ENCODE assay signal across 28 cellular contexts in the genomic region with DNA sequence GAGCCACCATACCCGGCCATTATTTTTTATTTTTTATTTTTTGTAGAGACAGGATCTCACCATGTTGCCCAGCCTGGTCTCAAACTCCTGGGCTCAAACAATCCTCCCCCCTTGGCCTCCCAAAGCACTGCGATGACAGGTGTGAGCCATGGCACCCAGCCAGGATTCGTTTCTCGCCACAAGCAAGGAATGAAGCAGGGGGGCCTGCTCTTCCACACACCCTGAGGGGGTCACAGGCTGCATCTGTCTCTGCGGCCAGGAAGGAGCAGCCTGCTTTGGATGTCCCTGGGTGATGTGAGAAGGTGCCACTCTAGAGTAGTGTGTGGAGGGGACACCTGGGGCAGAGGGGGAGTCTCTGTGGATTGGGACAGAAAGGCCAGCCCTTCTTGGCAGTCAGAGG. TPM values are rescaled to one million over a fixed set of nuclear protein-coding genes. Genes with fewer than 3 reads are reported as not detected.
DNase-seq lines count a peak whose midpoint lies in the region; ATAC-seq and TF ChIP-seq lines count a peak whose summit lies in the region.
"Had no signal": no experiment of that assay in that cellular context is flagged by ENCODE, and none has a peak within 500 bp of the region (broad histone marks: within the 10 kb centered on the region; RNA-seq: fewer than 3 reads in every experiment).

No MANE protein-coding gene starts in this region.

- H3K4me1 Mint-ChIP-seq in CD8-positive, alpha-beta T cell (ENCODE audit: low read depth) = peaks cover 23% of the 10 kb centered on the region
- H3K4me1 Mint-ChIP-seq in brain = peaks cover 16% of the 10 kb centered on the region
- H3K4me1 Mint-ChIP-seq: mesothelial cell of epicardium had no signal

- peak; percentile 66 for DNase-seq in DMS 273 (lab: John Stamatoyannopoulos, UW; ENCODE audit: unreplicated experiment)
- no peak for DNase-seq in DMS 273 treated with DMSO at 0.1 percent for 48 hours (lab: John Stamatoyannopoulos, UW)
- DNase-seq in CD8-positive, alpha-beta T cell = no peak
- DNase-seq in NCI-H345 (lab: John Stamatoyannopoulos, UW) = peak; percentile 48
- no peak for DNase-seq in activated T-cell treated with anti-CD3 and anti-CD28 coated beads, Interleukin-2, amount 50 U/mL, for 1 hour
- DNase-seq in caudate nucleus (lab: John Stamatoyannopoulos, UW) = no peak
- DNase-seq in A172 (ENCODE audit: low spot score) = no peak
- DNase-seq: activated CD4-positive, alpha-beta T cell treated with anti-CD3 and anti-CD28 coated beads, Interleukin-2, amount 10 ng/mL, durations not matched to agents 7 days and 5 days; activated naive CD4-positive, alpha-beta T cell treated with anti-CD3 and anti-CD28 coated beads, Interleukin-2, amount 10 ng/mL, durations not matched to agents 7 days and 5 days; brain microvascular endothelial cell; CD8-positive, alpha-beta memory T cell; effector CD4-positive, alpha-beta T cell; GDM1; natural killer cell; NCI-H1048; NCI-H1930; NCI-H526 treated with DMSO at 0.1 percent for 48 hours; ovary; retina; stimulated activated naive CD8-positive, alpha-beta T cell treated with anti-CD3 and anti-CD28 coated beads, Interleukin-15, amount 100 ng/mL, for 72 hours; T-helper 9 cell had no signal

- no peak for ATAC-seq in CD8-positive, alpha-beta T cell
- ATAC-seq: GM23338; HepG2; natural killer cell; stimulated activated naive CD8-positive, alpha-beta T cell treated with anti-CD3 and anti-CD28 coated beads, Interleukin-15, amount 100 ng/mL, for 72 hours had no signal

- POLR2A ChIA-PET in CD8-positive, alpha-beta T cell (lab: Charles Lee) = no interaction called here

- intact Hi-C loops in CD8-positive, alpha-beta T cell (cut with DNase I, micrococcal nuclease) = no loop called here

- H3K36me3 ChIP-seq in CD8-positive, alpha-beta T cell (ENCODE audit: insufficient read depth, low read length) = no peaks in the 10 kb centered on the region
- H3K36me3 ChIP-seq: ovary had no signal

- CTCF ChIA-PET in CD8-positive, alpha-beta T cell (lab: Charles Lee) = interaction anchor here (1.3 to 1.9 kb wide), 2 partner anchors 119 to 244 kb away, joined by 3 to 5 read pairs; no protein-coding TSS in a partner anchor

- H3K4me1 ChIP-seq in CD8-positive, alpha-beta T cell (ENCODE audit: insufficient read depth, low read length) = peaks cover 19% of the 10 kb centered on the region

- H3K9me3 ChIP-seq in CD8-positive, alpha-beta T cell (ENCODE audit: low read length) = no peaks in the 10 kb centered on the region
- H3K9me3 ChIP-seq: ovary had no signal

- H3K27me3 Mint-ChIP-seq in CD8-positive, alpha-beta T cell (ENCODE audit: low read depth) = no peaks in the 10 kb centered on the region
- peaks cover 5% of the 10 kb centered on the region for H3K27me3 Mint-ChIP-seq in brain
- H3K27me3 Mint-ChIP-seq: activated CD4-positive, alpha-beta T cell treated with anti-CD3 and anti-CD28 coated beads, Interleukin-2, amount 10 ng/mL, durations not matched to agents 7 days and 5 days; activated naive CD4-positive, alpha-beta T cell treated with anti-CD3 and anti-CD28 coated beads, Interleukin-2, amount 10 ng/mL, durations not matched to agents 7 days and 5 days; stimulated activated naive CD8-positive, alpha-beta T cell treated with anti-CD3 and anti-CD28 coated beads, Interleukin-15, amount 100 ng/mL, for 72 hours had no signal

- H3K27ac Mint-ChIP-seq in CD8-positive, alpha-beta T cell = no peak overlapping the region
- peak overlapping the region in 3 of 5 experiments; percentile 55 to 72 (median 69) for H3K27ac Mint-ChIP-seq in brain
- H3K27ac Mint-ChIP-seq: activated CD4-positive, alpha-beta T cell treated with anti-CD3 and anti-CD28 coated beads, Interleukin-2, amount 10 ng/mL, durations not matched to agents 7 days and 5 days; activated naive CD4-positive, alpha-beta T cell treated with anti-CD3 and anti-CD28 coated beads, Interleukin-2, amount 10 ng/mL, durations not matched to agents 7 days and 5 days; activated T-helper 1 cell treated with anti-CD3 and anti-CD28 coated beads, Interleukin-12 subunit alpha, Interleukin-12 subunit beta, Interleukin-2, Interleukin-4 antibody, amounts not matched to agents 30 ng/mL and 10 ng/mL and 1 ng/mL, durations not matched to agents 14 hours and 24 hours and 36 hours; CD8-positive, alpha-beta memory T cell; GM23338; mesothelial cell of epicardium; natural killer cell; stimulated activated naive CD8-positive, alpha-beta T cell treated with anti-CD3 and anti-CD28 coated beads, Interleukin-15, amount 100 ng/mL, for 72 hours had no signal

- no peaks in the 10 kb centered on the region for H3K27me3 ChIP-seq in CD8-positive, alpha-beta T cell (ENCODE audit: insufficient read depth, low read length)
- H3K27me3 ChIP-seq: brain microvascular endothelial cell, ovary had no signal

- H3K9me3 Mint-ChIP-seq in CD8-positive, alpha-beta T cell = no peaks in the 10 kb centered on the region
- no peaks in the 10 kb centered on the region for H3K9me3 Mint-ChIP-seq in brain
- H3K9me3 Mint-ChIP-seq: activated CD4-positive, alpha-beta T cell treated with anti-CD3 and anti-CD28 coated beads, Interleukin-2, amount 10 ng/mL, durations not matched to agents 7 days and 5 days; activated naive CD4-positive, alpha-beta T cell treated with anti-CD3 and anti-CD28 coated beads, Interleukin-2, amount 10 ng/mL, durations not matched to agents 7 days and 5 days; activated T-helper 1 cell treated with anti-CD3 and anti-CD28 coated beads, Interleukin-12 subunit alpha, Interleukin-12 subunit beta, Interleukin-2, Interleukin-4 antibody, amounts not matched to agents 30 ng/mL and 10 ng/mL and 1 ng/mL, durations not matched to agents 14 hours and 24 hours and 36 hours; CD8-positive, alpha-beta memory T cell; GM23338; mesothelial cell of epicardium; natural killer cell; stimulated activated naive CD8-positive, alpha-beta T cell treated with anti-CD3 and anti-CD28 coated beads, Interleukin-15, amount 100 ng/mL, for 72 hours had no signal

- peaks cover 4% of the 10 kb centered on the region for H3K36me3 Mint-ChIP-seq in CD8-positive, alpha-beta T cell
- H3K36me3 Mint-ChIP-seq in brain = peaks cover 11% of the 10 kb centered on the region
- H3K36me3 Mint-ChIP-seq: mesothelial cell of epicardium, natural killer cell had no signal

- no peak overlapping the region for H3K27ac ChIP-seq in CD8-positive, alpha-beta T cell (ENCODE audit: low read depth, low read length)
- H3K27ac ChIP-seq in caudate nucleus (ENCODE audit: low read depth, low read length) = no peak overlapping the region
- H3K27ac ChIP-seq: 22Rv1, brain microvascular endothelial cell, ovary, skin epidermis had no signal

- no peak overlapping the region for H3K4me3 ChIP-seq in CD8-positive, alpha-beta T cell (ENCODE audit: low read depth, low read length)
- H3K4me3 ChIP-seq: GM23338, ovary, skin epidermis had no signal

- H3K4me3 Mint-ChIP-seq in CD8-positive, alpha-beta T cell = peak overlapping the region; percentile 16
- H3K4me3 Mint-ChIP-seq in brain = peak overlapping the region in 1 of 5 experiments; percentile 23
- H3K4me3 Mint-ChIP-seq: activated CD4-positive, alpha-beta T cell treated with anti-CD3 and anti-CD28 coated beads, Interleukin-2, amount 10 ng/mL, durations not matched to agents 7 days and 5 days; activated naive CD4-positive, alpha-beta T cell treated with anti-CD3 and anti-CD28 coated beads, Interleukin-2, amount 10 ng/mL, durations not matched to agents 7 days and 5 days; activated T-helper 1 cell treated with anti-CD3 and anti-CD28 coated beads, Interleukin-12 subunit alpha, Interleukin-12 subunit beta, Interleukin-2, Interleukin-4 antibody, amounts not matched to agents 30 ng/mL and 10 ng/mL and 1 ng/mL, durations not matched to agents 14 hours and 24 hours and 36 hours; GM23338; mesothelial cell of epicardium; natural killer cell; stimulated activated naive CD8-positive, alpha-beta T cell treated with anti-CD3 and anti-CD28 coated beads, Interleukin-15, amount 100 ng/mL, for 72 hours had no signal

- no peak for TF ChIP-seq CTCF in CD8-positive, alpha-beta T cell (IDR thresholded peaks at IDR 0.05)
- no peak for TF ChIP-seq CTCF in brain (conservative IDR thresholded peaks at IDR 0.05)

RNA-seq across cellular contexts. Expression of gene FBXL18, which starts 28.7 kb away (rescaled TPM):
- 1 to 10 TPM; 6.7 to 7.9 TPM for total RNA-seq in CD8-positive, alpha-beta T cell
- polyA plus RNA-seq in brain (ENCODE audit: insufficient read depth, low read depth, low replicate concordance) = 8.2 TPM
- total RNA-seq in A172 (2014; rRNA removed; shearing (Covaris generic)) = 7.9 and 8.0 TPM in 2 replicates

RNA-seq across cellular contexts. Expression of gene ACTB, which starts 45.5 kb away (rescaled TPM):
- total RNA-seq in CD8-positive, alpha-beta T cell = 1,000 to 10,000 TPM; 1,844 to 1,874 TPM
- 4,273 TPM for polyA plus RNA-seq in brain (ENCODE audit: insufficient read depth, low read depth, low replicate concordance)
- 4,174 and 4,857 TPM in 2 replicates for total RNA-seq in A172 (2014; rRNA removed; shearing (Covaris generic))

Comparison
In these comparisons a context has a peak if more than half of its experiments do, and no peak if none do; other contexts are left out.
1. DNase-seq: peak in DMS 273 (single experiment) and NCI-H345 (single experiment); none in DMS 273 treated with DMSO at 0.1 percent for 48 hours (single experiment), CD8-positive, alpha-beta T cell (0 of 7), activated T-cell treated with anti-CD3 and anti-CD28 coated beads, Interleukin-2, amount 50 U/mL, for 1 hour (single experiment), caudate nucleus (0 of 61) and A172 (single experiment).